9 cellular contexts compared by ENCODE assay signal in the genomic region with DNA sequence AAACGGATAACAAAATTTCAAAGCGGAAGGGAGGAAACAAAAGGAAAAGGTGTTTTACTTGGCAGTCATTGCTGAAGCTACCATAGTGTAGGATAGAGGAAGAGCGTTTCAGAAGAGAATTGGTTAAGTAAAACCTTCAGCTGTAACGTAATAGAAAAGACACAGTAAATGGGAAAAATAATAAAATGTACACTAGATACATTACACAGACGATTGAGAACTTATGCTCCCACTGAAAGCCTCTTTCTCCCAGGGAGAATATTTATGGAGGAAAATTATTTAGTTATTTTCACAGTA.
A peak's percentile ranks its signal among the peaks of the same experiment; 100 is the strongest.
DNase-seq lines count a peak whose midpoint lies in the region; ATAC-seq and TF ChIP-seq lines count a peak whose summit lies in the region.
"Had no signal": no experiment of that assay in that cellular context is flagged by ENCODE, and none has a peak within 500 bp of the region (broad histone marks: within the 10 kb centered on the region; RNA-seq: fewer than 3 reads in every experiment).

No MANE protein-coding gene starts in this region.

- peak overlapping the region in 5 of 7 donors; percentile 91 to 96 (median 91) for H3K27ac Mint-ChIP-seq in CD14-positive monocyte
- H3K27ac Mint-ChIP-seq in nephron, result no peak overlapping the region

- H4K20me1 ChIP-seq in KMS-11 (ENCODE audit: insufficient read depth), result no peaks in the 10 kb centered on the region

- in situ Hi-C loops in brain microvascular endothelial cell (cut with HindIII; ENCODE audit: low pct_ligation_motif_present, low sequenced_read_pairs), result no loop called here

- H3K9ac ChIP-seq in KMS-11, result peak overlapping the region; percentile 98

- no peak overlapping the region for H2AFZ ChIP-seq in KMS-11 (ENCODE audit: low read depth)

- H3K9me3 Mint-ChIP-seq in CD14-positive monocyte (peaks cover 0 to 8% (median 0%) of the 10 kb centered on the region in 7 donors), nephron (no peaks in the 10 kb centered on the region)

- TF ChIP-seq CTCF in CD14-positive monocyte (IDR thresholded peaks at IDR 0.05), result no peak
- TF ChIP-seq CTCF in KMS-11 (conservative IDR thresholded peaks at IDR 0.05; ENCODE audit: low read depth, low read length), result no peak
- TF ChIP-seq CTCF in brain microvascular endothelial cell (IDR thresholded peaks at IDR 0.05; ENCODE audit: low read depth, low read length, missing control alignments), result no peak
- TF ChIP-seq CTCF in nephron (IDR thresholded peaks at IDR 0.05; ENCODE audit: unreplicated experiment in 3 of 3), result no peak

- H3K27me3 ChIP-seq in KMS-11 (ENCODE audit: insufficient read depth, low read depth), result no peaks in the 10 kb centered on the region
- H3K27me3 ChIP-seq in brain microvascular endothelial cell (replicated peaks), result no peaks in the 10 kb centered on the region

- H3K4me3 ChIP-seq in KMS-11 (IDR thresholded peaks at IDR 0.05; ENCODE audit: insufficient read depth, low read depth, low read length), result no peak overlapping the region
- peak overlapping the region; percentile 61 for H3K4me3 ChIP-seq in brain microvascular endothelial cell (ENCODE audit: low read depth, low read length)
- H3K4me3 ChIP-seq: K562 had no signal

- peaks cover 17% of the 10 kb centered on the region for H3K4me1 ChIP-seq in KMS-11 (ENCODE audit: low read depth, poor library complexity, severe bottlenecking)

- H3K79me2 ChIP-seq in KMS-11 (ENCODE audit: insufficient read depth, low read depth), result peaks cover 78% of the 10 kb centered on the region

- intact Hi-C loops in CD14-positive monocyte (cut with micrococcal nuclease), result loop anchor here (10.0 kb wide), 3 partner anchors 89 to 219 kb away; a partner anchor contains a TSS

- peak overlapping the region; percentile 99 for H3K27ac ChIP-seq in KMS-11
- H3K27ac ChIP-seq in brain microvascular endothelial cell, result no peak overlapping the region

- peak overlapping the region; percentile 66 for H3K4me2 ChIP-seq in KMS-11

- H3K36me3 Mint-ChIP-seq in CD14-positive monocyte, result peaks cover 0 to 4% of the 10 kb centered on the region in 2 donors
- H3K36me3 Mint-ChIP-seq in nephron (ENCODE audit: low read depth), result no peaks in the 10 kb centered on the region

- no peak for DNase-seq in CD14-positive monocyte (ENCODE audit: low spot score)
- DNase-seq in brain microvascular endothelial cell, result no peak
- DNase-seq in NCI-H1694 (lab: John Stamatoyannopoulos, UW), result no peak

- H3K4me1 Mint-ChIP-seq in CD14-positive monocyte, result peaks cover 33% of the 10 kb centered on the region
- peaks cover 13% of the 10 kb centered on the region for H3K4me1 Mint-ChIP-seq in nephron

- H3K36me3 ChIP-seq in KMS-11 (ENCODE audit: insufficient read depth) (no peaks in the 10 kb centered on the region), brain microvascular endothelial cell (replicated peaks) (no peaks in the 10 kb centered on the region)

- H3K4me3 Mint-ChIP-seq in CD14-positive monocyte (peak overlapping the region; percentile 93 to 99), nephron (peak overlapping the region; percentile 78 to 90 (median 80))

- H3K27me3 Mint-ChIP-seq in CD14-positive monocyte (ENCODE audit: low read depth in 3 of 3), result peaks cover 64 to 67% (median 66%) of the 10 kb centered on the region in 3 donors
- H3K27me3 Mint-ChIP-seq in nephron (ENCODE audit: low read depth), result peaks cover 87% of the 10 kb centered on the region

- ATAC-seq in GM21447 (IDR thresholded peaks at IDR 0.05; ENCODE audit: unreplicated experiment), result no peak
- ATAC-seq in GM19324 (IDR thresholded peaks at IDR 0.05; ENCODE audit: low FRiP score, unreplicated experiment), result no peak
- no peak for ATAC-seq in GM18517 (IDR thresholded peaks at IDR 0.05; ENCODE audit: unreplicated experiment)
- ATAC-seq: K562 had no signal

Comparison
In these comparisons a context has a peak if more than half of its experiments do, and no peak if none do; other contexts are left out.
1. H3K27ac Mint-ChIP-seq: peak in CD14-positive monocyte (5 of 7); none in nephron (0 of 3).